1 cellular context compared by ENCODE assay signal in genomic region chr1:25869909-25870606, GRCh38.
TF ChIP-seq lines count a peak whose summit lies in the region.

No MANE protein-coding gene starts in this region.

TF ChIP-seq in A549, 52 proteins besides CTCF, POLR2A, EP300 and RAD21 (continued from another document):
- no peak for TF ChIP-seq REST (IDR thresholded peaks at IDR 0.05)
- no peak for TF ChIP-seq ZFP36 (IDR thresholded peaks at IDR 0.05; ENCODE audit: borderline replicate concordance, partially characterized antibody)
- no peak for TF ChIP-seq MAZ (IDR thresholded peaks at IDR 0.05; ENCODE audit: borderline replicate concordance, low read depth, low read length)
